In the genomic region with DNA sequence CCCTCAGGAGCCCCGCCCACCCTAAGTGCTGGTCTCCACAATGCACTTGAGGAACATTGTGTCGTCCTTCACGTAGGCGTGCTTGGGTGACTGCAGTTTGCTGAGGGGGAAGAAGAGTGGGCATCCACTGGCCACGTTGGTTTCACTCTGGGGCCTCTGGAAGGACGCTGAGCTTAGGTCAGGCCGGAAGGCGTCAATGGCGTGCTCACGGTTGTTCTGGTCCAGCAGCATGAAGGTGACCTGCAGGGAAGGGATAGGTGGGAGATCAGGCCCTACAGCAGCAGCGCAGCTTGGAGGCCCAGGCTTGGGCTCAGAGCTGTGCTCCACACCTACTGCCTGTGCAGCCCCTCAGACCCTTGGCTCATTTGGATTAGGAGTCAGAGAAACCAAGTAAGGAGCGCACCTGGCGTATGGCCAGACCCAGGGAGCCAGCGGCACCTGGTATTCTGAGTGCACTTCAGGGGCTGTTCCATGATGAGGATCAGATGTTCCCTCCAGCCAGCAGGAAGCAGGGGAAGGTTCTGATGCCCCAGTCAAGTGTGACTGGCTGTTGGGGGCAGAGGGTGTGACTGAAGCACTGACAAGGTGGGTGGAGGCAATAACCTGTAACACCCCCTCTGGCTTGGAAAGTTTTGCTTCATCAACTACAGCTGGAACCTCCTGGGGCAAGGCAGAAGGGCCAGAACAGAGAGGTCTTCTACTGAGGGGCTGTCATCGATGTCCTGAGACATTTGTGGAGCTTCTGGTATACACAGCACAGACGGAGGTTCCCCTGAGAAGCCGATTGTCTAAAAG, we compare ENCODE assay signal across 13 cellular contexts. TPM values are rescaled to one million over a fixed set of nuclear protein-coding genes. Genes with fewer than 3 reads are reported as not detected.
DNase-seq lines count a peak whose midpoint lies in the region; ATAC-seq and TF ChIP-seq lines count a peak whose summit lies in the region.
"Had no signal": no experiment of that assay in that cellular context is flagged by ENCODE, and none has a peak within 500 bp of the region (broad histone marks: within the 10 kb centered on the region; RNA-seq: fewer than 3 reads in every experiment).

No MANE protein-coding gene starts in this region.

- ATAC-seq in activated T-helper 17 cell treated with anti-CD3 and anti-CD28 coated beads, Interleukin-2, amount 50 U/mL, for 72 hours (replicated peaks), result peak; percentile 7
- ATAC-seq in stimulated activated naive CD8-positive, alpha-beta T cell treated with anti-CD3 and anti-CD28 coated beads, Interleukin-15, amount 100 ng/mL, for 72 hours, result peak; percentile 51
- ATAC-seq in GM19023 (IDR thresholded peaks at IDR 0.05; ENCODE audit: unreplicated experiment), result no peak

- intact Hi-C loops in activated naive CD4-positive, alpha-beta T cell treated with anti-CD3 and anti-CD28 coated beads for 36 hours (cut with micrococcal nuclease), result loop anchor here (1.0 kb wide), 2 partner anchors 12 to 59 kb away; no protein-coding TSS in a partner anchor

- H3K4me3 Mint-ChIP-seq in activated naive CD4-positive, alpha-beta T cell treated with anti-CD3 and anti-CD28 coated beads for 36 hours, result peak overlapping the region; percentile 10
- H3K4me3 Mint-ChIP-seq in activated T-helper 17 cell treated with anti-CD3 and anti-CD28 coated beads, Interleukin-2, amount 50 U/mL, for 72 hours, result peak overlapping the region; percentile 24
- peak overlapping the region; percentile 33 to 73 for H3K4me3 Mint-ChIP-seq in stimulated activated naive CD8-positive, alpha-beta T cell treated with anti-CD3 and anti-CD28 coated beads, Interleukin-15, amount 100 ng/mL, for 72 hours

- H3K27me3 ChIP-seq in MM.1S (replicated peaks; ENCODE audit: insufficient read depth, low read length), result no peaks in the 10 kb centered on the region
- H3K27me3 ChIP-seq: BE2C, dorsolateral prefrontal cortex had no signal

- peaks cover 89% of the 10 kb centered on the region for H3K4me1 Mint-ChIP-seq in activated naive CD4-positive, alpha-beta T cell treated with anti-CD3 and anti-CD28 coated beads for 36 hours (ENCODE audit: low read depth)
- H3K4me1 Mint-ChIP-seq in activated T-helper 17 cell treated with anti-CD3 and anti-CD28 coated beads, Interleukin-2, amount 50 U/mL, for 72 hours, result peaks cover 46% of the 10 kb centered on the region
- peaks cover 97% of the 10 kb centered on the region for H3K4me1 Mint-ChIP-seq in stimulated activated naive CD8-positive, alpha-beta T cell treated with anti-CD3 and anti-CD28 coated beads, Interleukin-15, amount 100 ng/mL, for 72 hours

- no peaks in the 10 kb centered on the region for H3K9me2 ChIP-seq in MM.1S (replicated peaks; ENCODE audit: insufficient read depth, low read length)

- peaks cover 73% of the 10 kb centered on the region for H3K36me3 Mint-ChIP-seq in activated naive CD4-positive, alpha-beta T cell treated with anti-CD3 and anti-CD28 coated beads for 36 hours (ENCODE audit: low read depth)
- peaks cover 100% of the 10 kb centered on the region for H3K36me3 Mint-ChIP-seq in activated T-helper 17 cell treated with anti-CD3 and anti-CD28 coated beads, Interleukin-2, amount 50 U/mL, for 72 hours (ENCODE audit: low read depth)

- peaks cover 23% of the 10 kb centered on the region for H3F3A ChIP-seq in MM.1S (ENCODE audit: insufficient read depth, low read length)

- no peaks in the 10 kb centered on the region for H3K27me3 Mint-ChIP-seq in activated naive CD4-positive, alpha-beta T cell treated with anti-CD3 and anti-CD28 coated beads for 36 hours (ENCODE audit: low read depth)
- no peaks in the 10 kb centered on the region for H3K27me3 Mint-ChIP-seq in activated T-helper 17 cell treated with anti-CD3 and anti-CD28 coated beads, Interleukin-2, amount 50 U/mL, for 72 hours
- H3K27me3 Mint-ChIP-seq in stimulated activated naive CD8-positive, alpha-beta T cell treated with anti-CD3 and anti-CD28 coated beads, Interleukin-15, amount 100 ng/mL, for 72 hours, result no peaks in the 10 kb centered on the region

- H3K4me3 ChIP-seq in MM.1S (ENCODE audit: low read length), result no peak overlapping the region
- H3K4me3 ChIP-seq: dorsolateral prefrontal cortex had no signal

- peaks cover 45% of the 10 kb centered on the region for H3K4me1 ChIP-seq in MM.1S (ENCODE audit: low read length)
- H3K4me1 ChIP-seq: BE2C had no signal

- peak overlapping the region; percentile 94 for H3K27ac Mint-ChIP-seq in activated naive CD4-positive, alpha-beta T cell treated with anti-CD3 and anti-CD28 coated beads for 36 hours
- peak overlapping the region; percentile 84 for H3K27ac Mint-ChIP-seq in activated T-helper 17 cell treated with anti-CD3 and anti-CD28 coated beads, Interleukin-2, amount 50 U/mL, for 72 hours
- peak overlapping the region; percentile 91 to 95 for H3K27ac Mint-ChIP-seq in stimulated activated naive CD8-positive, alpha-beta T cell treated with anti-CD3 and anti-CD28 coated beads, Interleukin-15, amount 100 ng/mL, for 72 hours

- no peaks in the 10 kb centered on the region for H3K9me3 ChIP-seq in MM.1S (replicated peaks; ENCODE audit: insufficient read depth, low read length)
- H3K9me3 ChIP-seq: BE2C had no signal

- H3K27ac ChIP-seq in MM.1S (ENCODE audit: low read length), result peak overlapping the region; percentile 91; the same call in 1 of the 2 replicates
- H3K27ac ChIP-seq: dorsolateral prefrontal cortex, HL-60 had no signal

- TF ChIP-seq CTCF in MM.1S (IDR thresholded peaks at IDR 0.05; ENCODE audit: low read length), result no peak

- DNase-seq in activated naive CD4-positive, alpha-beta T cell treated with anti-CD3 and anti-CD28 coated beads for 36 hours, result peak; percentile 65
- DNase-seq in activated naive CD4-positive, alpha-beta T cell treated with anti-CD3 and anti-CD28 coated beads, Interleukin-2, amount 50 U/mL, for 16 hours, result no peak
- DNase-seq in MM.1S (no peak), NCI-H69 (lab: John Stamatoyannopoulos, UW) (no peak), AG08396 (ENCODE audit: low spot score) (no peak)
- peak in 1 of 2 donors; percentile 26 for DNase-seq in stimulated activated naive CD8-positive, alpha-beta T cell treated with anti-CD3 and anti-CD28 coated beads, Interleukin-15, amount 100 ng/mL, for 72 hours
- DNase-seq: BE2C, dorsolateral prefrontal cortex, NCI-H1105, occipital lobe had no signal

- no peak overlapping the region for H3K4me2 ChIP-seq in MM.1S (ENCODE audit: low read depth, low read length)

- CTCF ChIA-PET in activated naive CD4-positive, alpha-beta T cell treated with anti-CD3 and anti-CD28 coated beads for 36 hours (lab: Charles Lee), result interaction anchor here (0.6 to 3.6 kb wide), 5 partner anchors 12 to 38 kb away, joined by 3 to 14 read pairs (median 3); no protein-coding TSS in a partner anchor

- no peaks in the 10 kb centered on the region for H3K9me3 Mint-ChIP-seq in activated naive CD4-positive, alpha-beta T cell treated with anti-CD3 and anti-CD28 coated beads for 36 hours
- no peaks in the 10 kb centered on the region for H3K9me3 Mint-ChIP-seq in activated T-helper 17 cell treated with anti-CD3 and anti-CD28 coated beads, Interleukin-2, amount 50 U/mL, for 72 hours
- no peaks in the 10 kb centered on the region for H3K9me3 Mint-ChIP-seq in stimulated activated naive CD8-positive, alpha-beta T cell treated with anti-CD3 and anti-CD28 coated beads, Interleukin-15, amount 100 ng/mL, for 72 hours

- H3K9ac ChIP-seq in MM.1S (ENCODE audit: low read length), result no peak overlapping the region

- H4K20me1 ChIP-seq in MM.1S (ENCODE audit: insufficient read depth, low read length), result no peaks in the 10 kb centered on the region

- H2AFZ ChIP-seq in MM.1S (ENCODE audit: low read length), result no peak overlapping the region

- H3K36me3 ChIP-seq in MM.1S (replicated peaks; ENCODE audit: insufficient read depth, low read length), result no peaks in the 10 kb centered on the region
- H3K36me3 ChIP-seq: BE2C had no signal

- H3K79me2 ChIP-seq in MM.1S (ENCODE audit: low read length), result no peaks in the 10 kb centered on the region

RNA-seq across cellular contexts. Expression of a gene that starts 21.4 kb away (rescaled TPM):
- 10 to 100 TPM; 80.6 to 85.0 TPM for total RNA-seq in activated naive CD4-positive, alpha-beta T cell treated with anti-CD3 and anti-CD28 coated beads for 36 hours
- total RNA-seq in activated T-helper 17 cell treated with anti-CD3 and anti-CD28 coated beads, Interleukin-2, amount 50 U/mL, for 72 hours, result 100 to 1,000 TPM in 1 of 2 donors, 10 to 100 TPM in 1; 71.4 to 164 TPM

RNA-seq across cellular contexts. Expression of a gene that starts 28.2 kb away (rescaled TPM):
- 100 to 1,000 TPM; 289 to 295 TPM for total RNA-seq in activated naive CD4-positive, alpha-beta T cell treated with anti-CD3 and anti-CD28 coated beads for 36 hours
- 100 to 1,000 TPM; 236 to 258 TPM for total RNA-seq in activated T-helper 17 cell treated with anti-CD3 and anti-CD28 coated beads, Interleukin-2, amount 50 U/mL, for 72 hours
